Comparison of ENCODE assay signal across 1 cellular context in the genomic region with DNA sequence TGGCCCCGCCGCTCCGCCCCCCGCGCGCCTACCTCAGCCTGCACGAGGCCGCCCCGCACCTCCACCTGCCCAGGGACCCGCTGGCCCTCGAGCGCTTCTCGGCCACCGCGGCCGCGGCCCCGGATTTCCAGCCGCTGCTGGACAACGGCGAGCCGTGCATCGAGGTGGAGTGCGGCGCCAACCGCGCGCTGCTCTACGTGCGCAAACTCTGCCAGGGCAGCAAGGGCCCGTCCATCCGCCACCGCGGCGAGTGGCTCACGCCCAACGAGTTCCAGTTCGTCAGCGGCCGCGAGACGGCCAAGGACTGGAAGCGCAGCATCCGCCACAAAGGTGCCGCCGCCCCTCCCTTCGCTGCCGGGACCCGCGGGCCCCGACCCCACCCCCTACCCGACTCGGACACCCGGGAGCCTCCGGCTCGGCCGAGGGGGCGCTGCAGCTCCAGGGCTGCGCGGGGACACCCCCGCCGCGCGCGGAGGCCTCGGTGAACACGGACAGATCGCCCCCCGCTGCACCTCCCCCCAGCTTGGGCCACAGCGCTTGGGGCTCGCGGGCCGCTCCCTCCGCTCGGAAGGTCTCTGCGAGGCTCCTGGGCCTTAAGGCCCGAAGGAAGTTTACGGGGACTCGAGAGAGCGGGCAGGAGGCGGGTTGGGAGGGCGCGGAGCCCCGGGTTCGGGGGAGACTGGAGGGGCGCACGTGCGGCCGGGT.
TF ChIP-seq lines count a peak whose summit lies in the region.

No MANE protein-coding gene starts in this region.

TF ChIP-seq in endothelial cell of umbilical vein, 7 proteins besides CTCF, POLR2A, EP300 and RAD21:
- TF ChIP-seq JUN (IDR thresholded peaks at IDR 0.05; ENCODE audit: borderline replicate concordance, insufficient read depth, insufficient read length, low read depth) (no peak), POLR2AphosphoS5 (IDR thresholded peaks at IDR 0.05; ENCODE audit: insufficient read depth, low read depth, low read length) (no peak), MYC (IDR thresholded peaks at IDR 0.05; ENCODE audit: low read depth, low read length) (no peak), FOS (IDR thresholded peaks at IDR 0.05; ENCODE audit: borderline replicate concordance, insufficient read depth, low read length) (no peak), EZH2 (IDR thresholded peaks at IDR 0.05; ENCODE audit: borderline replicate concordance, low read depth, low read length, severe bottlenecking) (peak; percentile 96)
